In the genomic region with DNA sequence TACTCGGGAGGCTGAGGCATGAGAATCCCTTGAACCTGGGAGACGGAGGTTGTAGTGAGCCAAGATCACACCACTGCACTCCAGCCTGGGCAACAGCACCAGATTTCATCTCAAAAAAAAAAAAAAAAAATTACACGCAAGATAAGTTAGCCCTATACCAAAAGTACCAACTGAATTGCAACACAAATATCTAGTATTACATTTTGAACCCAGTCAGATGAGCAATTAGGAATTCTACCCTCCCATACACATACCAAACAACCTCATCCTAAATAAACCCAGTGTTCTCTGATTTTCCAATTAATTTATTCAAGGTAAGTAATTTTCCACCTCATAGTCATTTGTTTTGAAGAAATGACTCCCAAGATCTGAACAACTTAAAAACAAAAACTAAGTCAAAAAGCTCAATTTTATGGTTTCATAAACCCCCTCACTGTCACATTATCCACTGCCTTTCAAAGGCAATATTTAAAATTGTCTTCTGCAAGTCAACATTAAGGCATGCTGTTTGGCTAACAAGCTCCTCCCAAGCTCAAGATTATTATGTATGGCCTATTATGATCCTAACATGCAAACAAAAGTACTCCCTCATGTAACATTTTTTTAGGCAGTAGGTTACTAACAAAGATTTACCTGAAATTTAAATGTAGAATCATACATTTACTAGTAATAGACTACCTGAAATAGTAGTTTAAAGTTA, we compare ENCODE assay signal across 1 cellular context.
TF ChIP-seq lines count a peak whose summit lies in the region.

No MANE protein-coding gene starts in this region.

TF ChIP-seq in IMR-90, 13 proteins besides CTCF, POLR2A, EP300 and RAD21:
- TF ChIP-seq MAFK (IDR thresholded peaks at IDR 0.05; ENCODE audit: low read depth, low read length): no peak
- peak; percentile 62; the same call in 1 of the 2 replicates for TF ChIP-seq CEBPB (IDR thresholded peaks at IDR 0.05; ENCODE audit: low read depth, low read length)
